2 cellular contexts compared by ENCODE assay signal in the genomic region with DNA sequence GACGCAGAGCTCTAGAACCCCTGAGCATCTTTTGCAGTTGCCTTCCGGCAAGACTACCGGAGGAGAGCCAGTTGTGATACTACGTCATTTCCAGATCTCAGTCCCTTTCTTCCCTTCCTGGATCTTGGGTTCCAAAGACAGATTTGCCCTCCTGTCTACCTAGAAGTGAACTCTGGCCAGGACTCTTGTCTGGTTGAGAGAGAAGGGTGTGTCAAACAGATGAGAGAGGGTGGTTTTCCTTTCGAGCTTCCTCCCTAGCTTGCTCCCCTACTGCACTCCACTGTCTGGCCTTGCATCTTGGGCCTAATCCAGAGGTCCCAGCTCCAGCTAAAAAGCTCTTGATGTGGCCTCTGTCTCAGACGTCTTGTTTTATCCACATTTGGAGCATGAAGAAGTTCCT. TPM values are rescaled to one million over a fixed set of nuclear protein-coding genes. Genes with fewer than 3 reads are reported as not detected.
"Had no signal": no experiment of that assay in that cellular context is flagged by ENCODE, and none has a peak within 500 bp of the region (broad histone marks: within the 10 kb centered on the region; RNA-seq: fewer than 3 reads in every experiment).

No MANE protein-coding gene starts in this region.

RNA-seq across cellular contexts. Expression of a gene that starts 1.0 kb away (rescaled TPM):
- total RNA-seq: G401 had no signal

RNA-seq across cellular contexts. Expression of a gene that starts 44.0 kb away (rescaled TPM):
- total RNA-seq: G401 had no signal

RNA-seq across cellular contexts. Expression of a gene that starts 47.3 kb away (rescaled TPM):
- total RNA-seq: G401, GM12878 had no signal
- polyA plus RNA-seq: GM12878 had no signal
